ENCODE assay signal across 8 cellular contexts in the genomic region with DNA sequence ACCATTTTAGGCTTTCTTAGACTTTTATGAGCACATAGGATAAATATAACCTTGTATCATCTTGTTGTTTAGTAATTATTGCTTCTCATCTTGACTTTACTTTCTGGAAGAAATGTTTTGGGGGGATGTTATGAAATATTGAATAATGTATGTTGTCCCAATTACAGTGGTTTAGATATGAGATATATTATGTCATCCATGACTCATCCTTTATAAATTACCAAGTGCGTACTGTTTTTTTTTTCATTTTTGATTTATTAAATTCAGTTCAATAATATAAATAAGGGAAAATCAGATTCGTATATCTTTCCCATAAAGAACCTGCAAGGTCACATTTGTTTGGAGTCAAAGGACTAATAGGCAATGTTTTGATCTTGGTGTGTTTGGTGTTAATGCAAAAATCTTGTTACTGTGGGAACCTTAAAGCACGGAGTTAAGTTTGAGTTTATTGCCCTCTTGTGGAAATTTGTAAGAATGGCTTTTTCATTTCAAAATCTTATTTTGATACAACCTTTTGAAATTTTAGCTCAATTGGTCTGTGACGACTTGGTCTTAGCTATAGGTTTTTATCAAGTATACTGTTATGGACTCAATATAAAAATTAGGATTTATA.
A peak's percentile ranks its signal among the peaks of the same experiment; 100 is the strongest.
DNase-seq lines count a peak whose midpoint lies in the region; ATAC-seq and TF ChIP-seq lines count a peak whose summit lies in the region.

No MANE protein-coding gene starts in this region.

- no peak overlapping the region for H3K4me3 Mint-ChIP-seq in immature natural killer cell
- no peak overlapping the region for H3K4me3 Mint-ChIP-seq in type B pancreatic cell

- H3K27me3 Mint-ChIP-seq in immature natural killer cell (ENCODE audit: low read depth in 3 of 3) (peaks cover 0 to 2% (median 0%) of the 10 kb centered on the region in 3 donors), type B pancreatic cell (no peaks in the 10 kb centered on the region)

- DNase-seq in GF-D8 (lab: John Stamatoyannopoulos, UW) (peak; percentile 33), NCI-H2107 (lab: John Stamatoyannopoulos, UW) (peak; percentile 18), astrocyte of the hippocampus (ENCODE audit: low read depth, low spot score) (peak; percentile 57), immature natural killer cell (peak in 2 of 3 donors; percentile 18 to 32), type B pancreatic cell (ENCODE audit: extremely low spot score, unreplicated experiment) (no peak)

- no peaks in the 10 kb centered on the region for H3K9me3 Mint-ChIP-seq in immature natural killer cell
- H3K9me3 Mint-ChIP-seq in type B pancreatic cell = no peaks in the 10 kb centered on the region

- peak; percentile 80 for TF ChIP-seq CTCF in type B pancreatic cell (conservative IDR thresholded peaks at IDR 0.05)

- peak; percentile 55 for ATAC-seq in HG02610 (IDR thresholded peaks at IDR 0.05; ENCODE audit: unreplicated experiment)
- no peak for ATAC-seq in GM21447 (IDR thresholded peaks at IDR 0.05; ENCODE audit: unreplicated experiment)
- ATAC-seq in HG03097 (IDR thresholded peaks at IDR 0.05; ENCODE audit: low FRiP score, unreplicated experiment) = no peak

- no peak overlapping the region for H3K27ac Mint-ChIP-seq in immature natural killer cell
- H3K27ac Mint-ChIP-seq in type B pancreatic cell = no peak overlapping the region

- H3K36me3 Mint-ChIP-seq in immature natural killer cell = peaks cover 0 to 4% (median 0%) of the 10 kb centered on the region in 3 donors
- H3K36me3 Mint-ChIP-seq in type B pancreatic cell = no peaks in the 10 kb centered on the region

- H3K4me1 Mint-ChIP-seq in immature natural killer cell (no peaks in the 10 kb centered on the region), type B pancreatic cell (ENCODE audit: unreplicated experiment) (peaks cover 7% of the 10 kb centered on the region)
